ENCODE assay signal across 8 cellular contexts in genomic region chr6:44004625-44005506, GRCh38.
DNase-seq lines count a peak whose midpoint lies in the region; ATAC-seq and TF ChIP-seq lines count a peak whose summit lies in the region.
"Had no signal": no experiment of that assay in that cellular context is flagged by ENCODE, and none has a peak within 500 bp of the region (broad histone marks: within the 10 kb centered on the region; RNA-seq: fewer than 3 reads in every experiment).

No MANE protein-coding gene starts in this region.

- H3K27me3 Mint-ChIP-seq in brain = no peaks in the 10 kb centered on the region
- H3K27me3 Mint-ChIP-seq in nephron (ENCODE audit: low read depth) = peaks cover 40% of the 10 kb centered on the region

- no peaks in the 10 kb centered on the region for H3K9me2 ChIP-seq in Karpas-422 (replicated peaks; ENCODE audit: insufficient read depth, low read length)

- H3K36me3 ChIP-seq in Karpas-422 (ENCODE audit: insufficient read depth, low read length) = no peaks in the 10 kb centered on the region

- no peak overlapping the region for H3K4me3 ChIP-seq in Karpas-422 (ENCODE audit: low read length)

- H3K9me3 Mint-ChIP-seq in brain = no peaks in the 10 kb centered on the region
- no peaks in the 10 kb centered on the region for H3K9me3 Mint-ChIP-seq in nephron

- TF ChIP-seq CTCF in brain (conservative IDR thresholded peaks at IDR 0.05) = peak in 1 of 2 experiments; percentile 13
- peak in 1 of 3 experiments; percentile 24 for TF ChIP-seq CTCF in nephron (IDR thresholded peaks at IDR 0.05; ENCODE audit: unreplicated experiment in 3 of 3)

- no peak overlapping the region for H3K9ac ChIP-seq in Karpas-422 (ENCODE audit: low read length)

- H3K4me2 ChIP-seq in Karpas-422 (ENCODE audit: low read depth, low read length, poor library complexity, severe bottlenecking) = no peak overlapping the region

- in situ Hi-C loops in G401 (cut with HindIII; ENCODE audit: low sequenced_read_pairs) = no loop called here

- no peaks in the 10 kb centered on the region for H3K79me2 ChIP-seq in Karpas-422 (ENCODE audit: low read length)

- DNase-seq in G401 (ENCODE audit: low spot score) (peak; percentile 17), Karpas-422 (peak; percentile 72), DMS79 (lab: John Stamatoyannopoulos, UW) (no peak), sciatic nerve (ENCODE audit: low spot score) (no peak), NCI-H2107 treated with DMSO at 0.1 percent for 48 hours (lab: John Stamatoyannopoulos, UW; ENCODE audit: unreplicated experiment) (no peak)

- H3K27me3 ChIP-seq in Karpas-422 (ENCODE audit: low read length) = no peaks in the 10 kb centered on the region

- H3K4me1 ChIP-seq in Karpas-422 (ENCODE audit: low read length) = peaks cover 26% of the 10 kb centered on the region

- H3K4me1 Mint-ChIP-seq in brain = peaks cover 77% of the 10 kb centered on the region
- peaks cover 55% of the 10 kb centered on the region for H3K4me1 Mint-ChIP-seq in nephron

- peak overlapping the region; percentile 87 to 95 (median 93) for H3K27ac Mint-ChIP-seq in brain
- peak overlapping the region in 2 of 3 experiments; percentile 61 to 69 for H3K27ac Mint-ChIP-seq in nephron

- no peak overlapping the region for H2AFZ ChIP-seq in Karpas-422 (ENCODE audit: low read length)

- peak overlapping the region in 3 of 5 experiments; percentile 61 to 65 (median 64) for H3K4me3 Mint-ChIP-seq in brain
- H3K4me3 Mint-ChIP-seq in nephron = peak overlapping the region; percentile 23 to 73 (median 60)

- peaks cover 21% of the 10 kb centered on the region; the same call in 1 of the 2 replicates for H4K20me1 ChIP-seq in Karpas-422 (ENCODE audit: insufficient read depth, low read depth, low read length)

- no peak for ATAC-seq in sciatic nerve

- no peak overlapping the region for H3K27ac ChIP-seq in Karpas-422 (ENCODE audit: low read length)
- H3K27ac ChIP-seq: epithelial cell of prostate had no signal

- H3K36me3 Mint-ChIP-seq in brain (peaks cover 3% of the 10 kb centered on the region), nephron (ENCODE audit: low read depth) (no peaks in the 10 kb centered on the region)

- no peaks in the 10 kb centered on the region for H3K9me3 ChIP-seq in Karpas-422 (ENCODE audit: low read length)

- intact Hi-C loops in sciatic nerve (cut with DNase I) = loop anchor here (5.0 kb wide), 1 partner anchor 37 kb away; no protein-coding TSS in a partner anchor

Comparison
In these comparisons a context has a peak if more than half of its experiments do, and no peak if none do; other contexts are left out.
1. DNase-seq: peak in G401 (single experiment) and Karpas-422 (single experiment); none in DMS79 (single experiment), sciatic nerve (single experiment) and NCI-H2107 treated with DMSO at 0.1 percent for 48 hours (single experiment).